ENCODE assay signal across 1 cellular context in the genomic region with DNA sequence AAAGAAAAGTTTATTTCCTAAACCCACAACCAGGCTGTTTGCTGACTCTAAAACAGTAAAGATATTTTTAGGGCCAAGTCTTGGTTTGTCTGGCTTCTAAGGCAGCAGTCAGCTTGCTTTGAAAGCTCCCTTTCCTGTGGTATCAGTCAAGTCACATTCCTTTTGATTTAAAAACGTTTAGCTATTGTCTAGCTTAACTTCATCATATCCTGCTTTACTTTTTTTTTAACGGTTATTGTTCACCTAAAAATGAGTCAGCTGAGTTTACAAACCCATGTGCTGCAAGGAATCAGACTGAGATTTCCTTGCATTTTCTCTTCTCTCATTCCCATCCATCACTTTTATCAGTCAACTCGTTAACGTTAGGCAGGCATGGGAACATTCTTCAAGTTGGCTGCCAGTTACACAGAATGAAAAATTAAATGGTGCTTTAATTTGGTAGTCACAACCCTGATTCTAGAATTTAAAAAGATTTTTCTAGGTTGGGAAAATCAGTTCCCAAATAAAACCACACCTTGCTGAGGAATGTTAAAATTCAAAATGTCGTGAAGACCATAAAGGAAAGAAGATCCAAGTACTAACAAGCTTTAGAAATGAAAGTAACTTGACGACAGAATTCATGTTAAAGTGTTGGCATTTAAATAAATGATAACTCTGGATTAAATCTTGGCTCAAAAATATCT.
TF ChIP-seq lines count a peak whose summit lies in the region.

No MANE protein-coding gene starts in this region.

TF ChIP-seq in SK-N-SH, 30 proteins besides CTCF, POLR2A, EP300 and RAD21 (continued from another document):
- peak; percentile 84 for TF ChIP-seq PBX3 (IDR thresholded peaks at IDR 0.05)
- no peak for TF ChIP-seq FOXJ3 (CRISPR knock-in tag; IDR thresholded peaks at IDR 0.05)
- TF ChIP-seq, protein P1, sequence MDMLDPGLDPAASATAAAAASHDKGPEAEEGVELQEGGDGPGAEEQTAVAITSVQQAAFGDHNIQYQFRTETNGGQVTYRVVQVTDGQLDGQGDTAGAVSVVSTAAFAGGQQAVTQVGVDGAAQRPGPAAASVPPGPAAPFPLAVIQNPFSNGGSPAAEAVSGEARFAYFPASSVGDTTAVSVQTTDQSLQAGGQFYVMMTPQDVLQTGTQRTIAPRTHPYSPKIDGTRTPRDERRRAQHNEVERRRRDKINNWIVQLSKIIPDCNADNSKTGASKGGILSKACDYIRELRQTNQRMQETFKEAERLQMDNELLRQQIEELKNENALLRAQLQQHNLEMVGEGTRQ (IDR thresholded peaks at IDR 0.05; ENCODE audit: borderline replicate concordance, low read depth, low read length) = no peak
- TF ChIP-seq JUND (IDR thresholded peaks at IDR 0.05) = peak; percentile 74
- TF ChIP-seq MXI1 (IDR thresholded peaks at IDR 0.05; ENCODE audit: low read depth, low read length) = no peak
- TF ChIP-seq, protein P2, sequence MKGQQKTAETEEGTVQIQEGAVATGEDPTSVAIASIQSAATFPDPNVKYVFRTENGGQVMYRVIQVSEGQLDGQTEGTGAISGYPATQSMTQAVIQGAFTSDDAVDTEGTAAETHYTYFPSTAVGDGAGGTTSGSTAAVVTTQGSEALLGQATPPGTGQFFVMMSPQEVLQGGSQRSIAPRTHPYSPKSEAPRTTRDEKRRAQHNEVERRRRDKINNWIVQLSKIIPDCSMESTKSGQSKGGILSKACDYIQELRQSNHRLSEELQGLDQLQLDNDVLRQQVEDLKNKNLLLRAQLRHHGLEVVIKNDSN (IDR thresholded peaks at IDR 0.05; ENCODE audit: borderline replicate concordance, low read depth) = no peak
- TF ChIP-seq MAX (IDR thresholded peaks at IDR 0.05; ENCODE audit: low read depth) = peak; percentile 96
- peak; percentile 76; the same call in 1 of the 2 replicates for TF ChIP-seq FOSL2 (IDR thresholded peaks at IDR 0.05; ENCODE audit: borderline replicate concordance, low read depth)
- 0 out of 2 replicates have a peak, but pooled peaks have one; percentile 13 for TF ChIP-seq MEF2A (IDR thresholded peaks at IDR 0.05; ENCODE audit: borderline replicate concordance, low read depth)
- no peak for TF ChIP-seq GABPA (IDR thresholded peaks at IDR 0.05; ENCODE audit: low read depth)
TF ChIP-seq in SK-N-SH: peak in this region for 11.
